ENCODE assay signal across 8 cellular contexts in the genomic region with DNA sequence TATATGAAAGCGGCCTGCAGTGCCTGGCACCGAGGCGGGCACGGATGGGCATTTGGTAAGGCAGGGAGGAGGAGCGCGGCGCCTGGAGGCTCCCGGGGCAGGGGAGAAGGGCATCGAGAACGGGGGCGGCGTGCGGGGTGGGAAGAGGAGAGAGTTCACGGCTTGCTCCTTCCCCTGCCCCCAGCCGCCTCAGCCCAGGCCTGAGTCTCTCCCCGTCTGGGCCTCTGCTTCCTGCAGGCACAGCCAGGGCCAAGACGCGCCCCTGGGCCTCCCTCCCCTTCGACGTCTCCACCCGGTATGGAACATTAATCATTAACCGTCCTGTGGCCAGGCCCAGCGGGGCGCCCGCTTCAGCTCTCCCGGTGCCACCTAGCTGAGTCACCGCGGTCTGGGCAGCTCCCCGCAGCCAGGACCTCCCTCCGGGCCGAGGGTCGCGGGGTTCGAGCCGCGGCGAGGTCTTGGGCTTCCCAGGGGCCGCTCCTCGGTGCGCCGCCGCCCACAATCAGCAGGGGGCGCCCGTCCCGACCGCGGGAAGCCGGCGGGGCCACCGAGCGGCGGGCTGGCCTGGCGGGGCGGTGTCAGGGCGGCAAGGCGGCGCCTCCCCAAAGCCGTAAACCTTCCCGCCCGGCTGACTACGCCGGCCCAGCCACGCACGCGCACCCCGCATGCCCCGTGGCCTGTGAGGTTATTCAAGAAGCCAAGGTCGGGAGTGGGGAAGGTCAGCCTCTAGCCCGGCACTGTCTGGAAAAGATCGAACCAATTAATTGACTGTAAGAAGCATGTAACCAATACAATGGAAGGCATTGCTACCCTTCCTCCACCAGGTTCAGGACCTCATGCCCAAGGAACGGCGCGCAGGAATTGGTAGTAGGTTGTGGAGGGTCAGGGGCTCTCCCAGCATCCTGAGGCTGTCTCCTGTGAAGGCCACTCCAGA. TPM values are rescaled to one million over a fixed set of nuclear protein-coding genes. Genes with fewer than 3 reads are reported as not detected.
DNase-seq lines count a peak whose midpoint lies in the region; ATAC-seq and TF ChIP-seq lines count a peak whose summit lies in the region.

No MANE protein-coding gene starts in this region.

- DNase-seq in DMS153 (lab: John Stamatoyannopoulos, UW), result peak; percentile 71
- DNase-seq in HuH-7 (ENCODE audit: low spot score), result peak; percentile 84
- peak; percentile 83 for DNase-seq in RKO (ENCODE audit: low spot score)
- DNase-seq in activated T-helper 1 cell treated with anti-CD3 and anti-CD28 coated beads, Interleukin-2, amount 50 U/mL, for 16 hours (ENCODE audit: low read depth in 1 of 2, low spot score in 1 of 2), result peak; percentile 59 to 71
- peak; percentile 72 for DNase-seq in fibroblast of the aortic adventitia (ENCODE audit: low read depth)

- ATAC-seq in GM21528 (IDR thresholded peaks at IDR 0.05; ENCODE audit: low FRiP score, unreplicated experiment), result peak; percentile 48

- peaks cover 3% of the 10 kb centered on the region for H3K4me1 ChIP-seq in neuron (ENCODE audit: insufficient read depth, low read length)
- H3K4me1 ChIP-seq in stomach smooth muscle (ENCODE audit: control insufficient read depth, insufficient read depth, low read length), result peaks cover 11% of the 10 kb centered on the region

- H3K9me3 ChIP-seq in neuron (ENCODE audit: low read length) (no peaks in the 10 kb centered on the region), stomach smooth muscle (ENCODE audit: control insufficient read depth in 2 of 2, low read length in 2 of 2) (no peaks in the 10 kb centered on the region)

- peak; percentile 55 for TF ChIP-seq CTCF in fibroblast of the aortic adventitia (IDR thresholded peaks at IDR 0.05; ENCODE audit: insufficient read depth, low read length)

- H3K27ac ChIP-seq in stomach smooth muscle (ENCODE audit: low read length), result no peak overlapping the region

- H3K27me3 ChIP-seq in neuron (ENCODE audit: insufficient read depth, low read length), result peaks cover 15% of the 10 kb centered on the region
- H3K27me3 ChIP-seq in stomach smooth muscle (ENCODE audit: control insufficient read depth in 1 of 2, insufficient read depth in 2 of 2, low read length in 2 of 2), result peaks cover 2 to 33% of the 10 kb centered on the region in 2 donors

- H3K36me3 ChIP-seq in neuron (ENCODE audit: insufficient read depth, low read length) (no peaks in the 10 kb centered on the region), stomach smooth muscle (ENCODE audit: control insufficient read depth in 2 of 2, insufficient read depth in 2 of 2, low read length in 2 of 2) (no peaks in the 10 kb centered on the region)

- peak overlapping the region; percentile 52 for H3K4me3 ChIP-seq in fibroblast of the aortic adventitia (ENCODE audit: low read depth, low read length)
- peak overlapping the region; percentile 26 for H3K4me3 ChIP-seq in neuron (ENCODE audit: low read length)
- H3K4me3 ChIP-seq in stomach smooth muscle (ENCODE audit: low read length in 2 of 2), result peak overlapping the region; percentile 33 to 70

- H2AFZ ChIP-seq in neuron (ENCODE audit: low read depth, low read length), result peak overlapping the region; percentile 37

- H3K9ac ChIP-seq in stomach smooth muscle (ENCODE audit: low read length in 2 of 2), result peak overlapping the region in 1 of 2 donors; percentile 21

RNA-seq across cellular contexts. Expression of a gene that starts 23.4 kb away (rescaled TPM):
- not detected in 2 replicates for total RNA-seq in fibroblast of the aortic adventitia (ENCODE audit: low replicate concordance)
